9 cellular contexts compared by ENCODE assay signal in genomic region chr14:104895786-104896642, GRCh38. TPM values are rescaled to one million over a fixed set of nuclear protein-coding genes. Genes with fewer than 3 reads are reported as not detected.
DNase-seq lines count a peak whose midpoint lies in the region; ATAC-seq and TF ChIP-seq lines count a peak whose summit lies in the region.
"Had no signal": no experiment of that assay in that cellular context is flagged by ENCODE, and none has a peak within 500 bp of the region (broad histone marks: within the 10 kb centered on the region; RNA-seq: fewer than 3 reads in every experiment).

No MANE protein-coding gene starts in this region.

- H3K4me1 ChIP-seq in right cardiac atrium (ENCODE audit: control insufficient read depth, insufficient read depth, low read length): no peaks in the 10 kb centered on the region

- DNase-seq in activated effector memory CD4-positive, alpha-beta T cell treated with anti-CD3 and anti-CD28 coated beads, Interleukin-2, amount 50 U/mL, for 16 hours: peak; percentile 54
- DNase-seq in activated effector memory CD4-positive, alpha-beta T cell treated with Interleukin-2 at 50 U/mL for 16 hours: no peak
- DNase-seq in NCI-H524 treated with DMSO at 0.1 percent for 48 hours (lab: John Stamatoyannopoulos, UW) (peak; percentile 11), right cardiac atrium (peak; percentile 42 to 75 (median 72)), type B pancreatic cell (ENCODE audit: extremely low spot score, unreplicated experiment) (no peak), MV-4-11 (lab: John Stamatoyannopoulos, UW) (no peak)

- no peak for TF ChIP-seq CTCF in type B pancreatic cell (conservative IDR thresholded peaks at IDR 0.05)

- no peaks in the 10 kb centered on the region for H3K27me3 ChIP-seq in right cardiac atrium (ENCODE audit: control insufficient read depth, insufficient read depth)

- intact Hi-C loops in right cardiac atrium (cut with DNase I): loop anchor here (2.0 to 10.0 kb wide), 3 partner anchors 149 to 151 kb away; no protein-coding TSS in a partner anchor

- no peak overlapping the region for H3K27ac ChIP-seq in right cardiac atrium (ENCODE audit: low read length)

- H3K4me3 Mint-ChIP-seq in type B pancreatic cell: no peak overlapping the region
- H3K4me3 Mint-ChIP-seq: naive thymus-derived CD4-positive, alpha-beta T cell had no signal

- no peaks in the 10 kb centered on the region for H3K9me3 ChIP-seq in right cardiac atrium (ENCODE audit: control insufficient read depth, low read length)

- 67% methylated on average over 33 of the region's 33 CpGs for WGBS in right cardiac atrium

- H3K27me3 Mint-ChIP-seq in type B pancreatic cell: peaks cover 9% of the 10 kb centered on the region

- H3K9me3 Mint-ChIP-seq in type B pancreatic cell: no peaks in the 10 kb centered on the region
- H3K9me3 Mint-ChIP-seq: naive thymus-derived CD4-positive, alpha-beta T cell had no signal

- peaks cover 6% of the 10 kb centered on the region for H3K4me1 Mint-ChIP-seq in type B pancreatic cell (ENCODE audit: unreplicated experiment)

- H3K27ac Mint-ChIP-seq in type B pancreatic cell: peak overlapping the region; percentile 75
- H3K27ac Mint-ChIP-seq: naive thymus-derived CD4-positive, alpha-beta T cell had no signal

- ATAC-seq in right cardiac atrium (peak; percentile 7 to 21), HG03025 (IDR thresholded peaks at IDR 0.05; ENCODE audit: low FRiP score, unreplicated experiment) (no peak), GM18867 (IDR thresholded peaks at IDR 0.05; ENCODE audit: unreplicated experiment) (no peak)

- no peaks in the 10 kb centered on the region for H3K36me3 Mint-ChIP-seq in type B pancreatic cell
- H3K36me3 Mint-ChIP-seq: naive thymus-derived CD4-positive, alpha-beta T cell had no signal

- no peak overlapping the region for H3K4me3 ChIP-seq in right cardiac atrium (ENCODE audit: low read length)

RNA-seq across cellular contexts. Expression of gene PLD4, which starts 28.7 kb away (rescaled TPM):
- total RNA-seq in right cardiac atrium (under 1 TPM; 0.06 to 0.88 (median 0.20) TPM), type B pancreatic cell (ENCODE audit: low replicate concordance) (0.17 TPM in 2 replicates)
- 0.05 TPM for polyA plus RNA-seq in right cardiac atrium

RNA-seq across cellular contexts. Expression of gene CEP170B, which starts 30.9 kb away (rescaled TPM):
- total RNA-seq in right cardiac atrium (10 to 100 TPM; 10.4 to 19.1 (median 11.9) TPM), type B pancreatic cell (ENCODE audit: low replicate concordance) (26.5 and 51.5 TPM in 2 replicates)
- polyA plus RNA-seq in right cardiac atrium: 8.4 TPM

Comparison
In these comparisons a context has a peak if more than half of its experiments do, and no peak if none do; other contexts are left out.
1. DNase-seq: peak in activated effector memory CD4-positive, alpha-beta T cell treated with anti-CD3 and anti-CD28 coated beads, Interleukin-2, amount 50 U/mL, for 16 hours (single experiment), NCI-H524 treated with DMSO at 0.1 percent for 48 hours (single experiment) and right cardiac atrium (3 of 3); none in activated effector memory CD4-positive, alpha-beta T cell treated with Interleukin-2 at 50 U/mL for 16 hours (single experiment), type B pancreatic cell (single experiment) and MV-4-11 (single experiment).
2. ATAC-seq: peak in right cardiac atrium (2 of 2); none in HG03025 (single experiment) and GM18867 (single experiment).